Comparison of ENCODE assay signal across 9 cellular contexts in the genomic region with DNA sequence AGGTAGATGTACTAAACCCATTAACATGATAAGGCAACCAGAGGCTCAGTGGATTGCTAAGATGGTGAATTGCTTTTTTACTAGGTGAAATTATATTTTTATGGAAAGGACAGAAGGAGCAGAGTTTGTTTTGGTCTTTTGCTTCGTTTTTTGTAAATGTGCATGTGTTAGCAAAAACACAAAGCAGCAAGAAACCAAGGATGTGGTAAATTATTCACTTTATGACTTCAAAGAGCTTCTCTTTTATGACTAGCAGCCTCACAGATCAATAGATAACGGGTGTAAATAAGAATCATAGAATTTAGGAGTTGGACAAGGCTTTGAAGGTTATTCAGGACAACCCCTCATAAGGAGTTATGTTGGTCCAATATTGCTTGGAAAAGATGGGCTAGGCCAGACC.
"Had no signal": no experiment of that assay in that cellular context is flagged by ENCODE, and none has a peak within 500 bp of the region (broad histone marks: within the 10 kb centered on the region; RNA-seq: fewer than 3 reads in every experiment).

No MANE protein-coding gene starts in this region.

- H3K27ac Mint-ChIP-seq: IgD-negative memory B cell had no signal

- ATAC-seq: K562 had no signal

- H3K4me3 Mint-ChIP-seq: IgD-negative memory B cell had no signal

- H3K27ac ChIP-seq: HL-60, KMS-11 had no signal

- H3K9ac ChIP-seq: KMS-11 had no signal

- H3K36me3 Mint-ChIP-seq: IgD-negative memory B cell had no signal

- H3K4me3 ChIP-seq: K562 had no signal

- H3K27me3 Mint-ChIP-seq: IgD-negative memory B cell had no signal

- FAIRE-seq: HTR-8/SVneo, K562 had no signal

- H3K4me2 ChIP-seq: KMS-11 had no signal

- DNase-seq: IMR-90, Karpas-422, KBM-7, KG1 had no signal

- H3K4me1 Mint-ChIP-seq: IgD-negative memory B cell had no signal
